In the genomic region with DNA sequence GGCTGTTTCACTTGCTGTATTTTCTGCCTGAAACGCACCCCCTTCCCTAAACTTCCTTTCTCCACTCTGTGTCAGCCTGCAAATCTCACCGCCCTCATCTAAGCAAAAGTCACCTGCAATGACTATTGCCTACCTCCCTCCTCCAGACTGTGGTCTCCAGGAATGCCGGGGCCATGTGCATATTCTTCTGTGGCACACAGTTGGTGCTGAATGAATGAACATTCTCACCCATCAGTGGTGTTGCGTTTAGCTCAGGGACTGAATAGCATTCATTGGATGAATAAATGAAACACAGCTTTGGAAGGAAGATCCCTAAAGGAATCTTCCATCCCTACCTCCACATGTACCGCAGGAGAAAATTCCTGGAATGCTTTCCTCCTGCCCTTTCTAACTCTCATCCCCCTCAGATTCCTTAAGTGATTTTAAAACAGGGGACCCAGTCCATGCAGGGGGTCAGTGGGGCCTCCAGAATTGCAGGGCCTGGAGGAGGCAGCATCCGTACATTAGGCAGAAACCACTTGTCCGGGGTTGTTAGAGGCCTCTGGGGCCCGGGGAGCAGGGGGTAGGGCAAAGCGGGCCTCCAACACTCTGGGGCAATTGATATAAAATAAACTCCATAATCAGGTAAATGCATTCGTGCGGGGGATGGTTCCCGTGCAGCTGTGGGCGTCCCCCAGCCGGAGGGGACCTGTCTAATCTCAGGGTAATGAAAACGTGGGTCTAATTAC, we compare ENCODE assay signal across 26 cellular contexts.
"Had no signal": no experiment of that assay in that cellular context is flagged by ENCODE, and none has a peak within 500 bp of the region (broad histone marks: within the 10 kb centered on the region; RNA-seq: fewer than 3 reads in every experiment).

No MANE protein-coding gene starts in this region.

- ATAC-seq: activated CD8-positive, alpha-beta memory T cell treated with anti-CD3 and anti-CD28 coated beads, Interleukin-2, amount 10 ng/mL, durations not matched to agents 7 days and 5 days; PC-3 had no signal

- H3K36me3 Mint-ChIP-seq: activated CD8-positive, alpha-beta memory T cell treated with anti-CD3 and anti-CD28 coated beads, Interleukin-2, amount 10 ng/mL, durations not matched to agents 7 days and 5 days; activated naive CD4-positive, alpha-beta T cell treated with anti-CD3 and anti-CD28 coated beads, Interleukin-2, amount 50 U/mL, for 24 hours had no signal

- DNase-seq: activated B cell treated with CpG ODN at 0.5 μM for 24 hours; activated CD4-positive, alpha-beta T cell treated with anti-CD3 and anti-CD28 coated beads for 1 hour; activated CD4-positive, alpha-beta T cell treated with anti-CD3 and anti-CD28 coated beads, Interleukin-2, amount 10 ng/mL, durations not matched to agents 24 days and 14 days; activated CD4-positive, alpha-beta T cell treated with anti-CD3 and anti-CD28 coated beads, Interleukin-2, amount 50 U/mL, for 48 hours; activated CD8-positive, alpha-beta memory T cell treated with anti-CD3 and anti-CD28 coated beads, Interleukin-2, amount 10 ng/mL, durations not matched to agents 7 days and 5 days; activated effector memory CD4-positive, alpha-beta T cell treated with Interleukin-2 at 50 U/mL for 16 hours; activated naive CD4-positive, alpha-beta T cell; activated T-cell treated with anti-CD3 and anti-CD28 coated beads, Interleukin-2, amount 50 U/mL, for 24 hours; aorta; central memory CD4-positive, alpha-beta T cell; MG63; MV-4-11; NCI-H1092 treated with DMSO at 0.1 percent for 48 hours; NCI-H1417 treated with DMSO at 0.1 percent for 48 hours; NCI-H1694; NCI-H2029 treated with DMSO at 0.1 percent for 48 hours; NCI-H345; NCI-H510A; NCI-H526 treated with DMSO at 0.1 percent for 48 hours; NCI-H82; PC-3; SHP77 had no signal

- H3K27ac Mint-ChIP-seq: activated B cell treated with CpG ODN at 0.5 μM for 24 hours; activated CD4-positive, alpha-beta T cell treated with anti-CD3 and anti-CD28 coated beads, Interleukin-2, amount 10 ng/mL, durations not matched to agents 24 days and 14 days; activated CD8-positive, alpha-beta memory T cell treated with anti-CD3 and anti-CD28 coated beads, Interleukin-2, amount 10 ng/mL, durations not matched to agents 7 days and 5 days; activated naive CD4-positive, alpha-beta T cell treated with anti-CD3 and anti-CD28 coated beads, Interleukin-2, amount 50 U/mL, for 24 hours; activated T-helper 1 cell treated with anti-CD3 and anti-CD28 coated beads, Interleukin-12 subunit alpha, Interleukin-12 subunit beta, Interleukin-2, Interleukin-4 antibody, amounts not matched to agents 30 ng/mL and 10 ng/mL and 1 ng/mL, durations not matched to agents 14 hours and 24 hours and 36 hours; T-helper 1 cell treated with Interleukin-12 subunit alpha and Interleukin-12 subunit beta and Interleukin-4 antibody, amounts not matched to agents 30 μg/mL and 1 μg/mL, for 36 hours had no signal

- H3K9me3 Mint-ChIP-seq: activated B cell treated with CpG ODN at 0.5 μM for 24 hours; activated CD4-positive, alpha-beta T cell treated with anti-CD3 and anti-CD28 coated beads, Interleukin-2, amount 10 ng/mL, durations not matched to agents 24 days and 14 days; activated naive CD4-positive, alpha-beta T cell treated with anti-CD3 and anti-CD28 coated beads, Interleukin-2, amount 50 U/mL, for 24 hours; activated T-cell treated with anti-CD3 and anti-CD28 coated beads, Interleukin-2, amount 50 U/mL, for 24 hours; activated T-helper 1 cell treated with anti-CD3 and anti-CD28 coated beads, Interleukin-12 subunit alpha, Interleukin-12 subunit beta, Interleukin-2, Interleukin-4 antibody, amounts not matched to agents 30 ng/mL and 10 ng/mL and 1 ng/mL, durations not matched to agents 14 hours and 24 hours and 36 hours; T-helper 1 cell treated with Interleukin-12 subunit alpha and Interleukin-12 subunit beta and Interleukin-4 antibody, amounts not matched to agents 30 μg/mL and 1 μg/mL, for 36 hours had no signal

- H3K27me3 ChIP-seq: breast epithelium, MG63 had no signal

- H3K9me3 ChIP-seq: breast epithelium, MG63 had no signal

- H3K36me3 ChIP-seq: breast epithelium, MG63 had no signal

- H3K4me3 ChIP-seq: breast epithelium, MG63 had no signal

- H3K27ac ChIP-seq: breast epithelium had no signal

- H3K4me3 Mint-ChIP-seq: activated B cell treated with CpG ODN at 0.5 μM for 24 hours; activated CD4-positive, alpha-beta T cell treated with anti-CD3 and anti-CD28 coated beads, Interleukin-2, amount 10 ng/mL, durations not matched to agents 24 days and 14 days; activated CD8-positive, alpha-beta memory T cell treated with anti-CD3 and anti-CD28 coated beads, Interleukin-2, amount 10 ng/mL, durations not matched to agents 7 days and 5 days; activated naive CD4-positive, alpha-beta T cell treated with anti-CD3 and anti-CD28 coated beads, Interleukin-2, amount 50 U/mL, for 24 hours; activated T-cell treated with anti-CD3 and anti-CD28 coated beads, Interleukin-2, amount 50 U/mL, for 24 hours; activated T-helper 1 cell treated with anti-CD3 and anti-CD28 coated beads, Interleukin-12 subunit alpha, Interleukin-12 subunit beta, Interleukin-2, Interleukin-4 antibody, amounts not matched to agents 30 ng/mL and 10 ng/mL and 1 ng/mL, durations not matched to agents 14 hours and 24 hours and 36 hours; T-helper 1 cell treated with Interleukin-12 subunit alpha and Interleukin-12 subunit beta and Interleukin-4 antibody, amounts not matched to agents 30 μg/mL and 1 μg/mL, for 36 hours had no signal
